Comparison of ENCODE assay signal across 1 cellular context in the genomic region with DNA sequence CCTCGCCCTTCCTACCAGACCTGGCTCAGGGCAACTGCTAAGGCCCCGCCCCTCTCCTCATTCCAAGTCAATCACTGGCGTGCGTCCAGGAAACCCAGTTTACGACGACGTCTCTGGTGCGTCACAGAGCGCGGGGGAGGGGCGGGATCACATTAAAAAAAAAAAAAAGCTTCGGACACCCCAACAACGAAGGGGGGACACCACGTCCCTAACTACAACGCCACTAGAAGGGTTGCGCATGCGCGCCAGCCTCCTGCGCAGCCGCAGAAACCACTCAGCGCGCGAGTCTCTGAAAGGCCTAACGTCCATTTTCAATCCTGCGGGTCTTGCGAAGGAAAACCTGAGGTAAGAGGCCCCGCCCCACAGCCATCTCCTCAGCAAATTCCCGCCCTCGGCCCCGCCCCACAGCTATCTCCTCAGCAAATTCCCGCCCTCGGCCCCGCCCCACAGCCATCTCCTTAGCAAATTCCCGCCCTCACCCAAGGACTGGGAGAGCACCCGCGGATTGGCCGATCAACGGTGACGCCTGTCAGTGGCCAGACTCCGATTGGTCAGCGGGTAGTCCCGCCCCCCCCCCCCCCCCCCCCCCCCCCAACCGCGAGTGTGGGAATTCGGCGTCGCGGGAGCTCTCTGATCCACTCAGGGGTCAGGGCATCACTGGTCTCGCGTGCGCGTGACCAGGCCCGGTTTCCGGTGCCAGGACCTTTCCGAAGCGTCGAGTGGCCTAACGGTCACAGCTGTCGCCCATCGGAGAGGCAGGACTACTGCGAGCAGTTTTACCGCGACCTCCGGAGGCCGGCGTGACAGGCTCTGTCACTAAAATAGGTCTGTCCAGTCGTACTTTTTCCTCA.
TF ChIP-seq lines count a peak whose summit lies in the region.

A gene with protein sequence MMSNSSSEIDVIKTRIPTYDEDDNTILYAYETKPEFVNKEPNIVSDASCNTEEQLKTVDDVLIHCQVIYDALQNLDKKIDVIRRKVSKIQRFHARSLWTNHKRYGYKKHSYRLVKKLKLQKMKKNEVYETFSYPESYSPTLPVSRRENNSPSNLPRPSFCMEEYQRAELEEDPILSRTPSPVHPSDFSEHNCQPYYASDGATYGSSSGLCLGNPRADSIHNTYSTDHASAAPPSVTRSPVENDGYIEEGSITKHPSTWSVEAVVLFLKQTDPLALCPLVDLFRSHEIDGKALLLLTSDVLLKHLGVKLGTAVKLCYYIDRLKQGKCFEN (plus strand): TSS at position 638 of the 851 bp plus-strand sequence. CDS start 6,694 bp downstream, outside the sequence.

TF ChIP-seq in SK-N-SH, 30 proteins besides CTCF, POLR2A, EP300 and RAD21 (continued from another document):
- TF ChIP-seq, protein P1, sequence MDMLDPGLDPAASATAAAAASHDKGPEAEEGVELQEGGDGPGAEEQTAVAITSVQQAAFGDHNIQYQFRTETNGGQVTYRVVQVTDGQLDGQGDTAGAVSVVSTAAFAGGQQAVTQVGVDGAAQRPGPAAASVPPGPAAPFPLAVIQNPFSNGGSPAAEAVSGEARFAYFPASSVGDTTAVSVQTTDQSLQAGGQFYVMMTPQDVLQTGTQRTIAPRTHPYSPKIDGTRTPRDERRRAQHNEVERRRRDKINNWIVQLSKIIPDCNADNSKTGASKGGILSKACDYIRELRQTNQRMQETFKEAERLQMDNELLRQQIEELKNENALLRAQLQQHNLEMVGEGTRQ (IDR thresholded peaks at IDR 0.05; ENCODE audit: borderline replicate concordance, low read depth, low read length) = no peak
- no peak for TF ChIP-seq FOXJ3 (CRISPR knock-in tag; IDR thresholded peaks at IDR 0.05)
- no peak for TF ChIP-seq EZH2phosphoT487 (IDR thresholded peaks at IDR 0.05; ENCODE audit: borderline replicate concordance, low read depth)
- TF ChIP-seq, protein P2, sequence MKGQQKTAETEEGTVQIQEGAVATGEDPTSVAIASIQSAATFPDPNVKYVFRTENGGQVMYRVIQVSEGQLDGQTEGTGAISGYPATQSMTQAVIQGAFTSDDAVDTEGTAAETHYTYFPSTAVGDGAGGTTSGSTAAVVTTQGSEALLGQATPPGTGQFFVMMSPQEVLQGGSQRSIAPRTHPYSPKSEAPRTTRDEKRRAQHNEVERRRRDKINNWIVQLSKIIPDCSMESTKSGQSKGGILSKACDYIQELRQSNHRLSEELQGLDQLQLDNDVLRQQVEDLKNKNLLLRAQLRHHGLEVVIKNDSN (IDR thresholded peaks at IDR 0.05; ENCODE audit: borderline replicate concordance, low read depth) = no peak
- TF ChIP-seq, protein P3, sequence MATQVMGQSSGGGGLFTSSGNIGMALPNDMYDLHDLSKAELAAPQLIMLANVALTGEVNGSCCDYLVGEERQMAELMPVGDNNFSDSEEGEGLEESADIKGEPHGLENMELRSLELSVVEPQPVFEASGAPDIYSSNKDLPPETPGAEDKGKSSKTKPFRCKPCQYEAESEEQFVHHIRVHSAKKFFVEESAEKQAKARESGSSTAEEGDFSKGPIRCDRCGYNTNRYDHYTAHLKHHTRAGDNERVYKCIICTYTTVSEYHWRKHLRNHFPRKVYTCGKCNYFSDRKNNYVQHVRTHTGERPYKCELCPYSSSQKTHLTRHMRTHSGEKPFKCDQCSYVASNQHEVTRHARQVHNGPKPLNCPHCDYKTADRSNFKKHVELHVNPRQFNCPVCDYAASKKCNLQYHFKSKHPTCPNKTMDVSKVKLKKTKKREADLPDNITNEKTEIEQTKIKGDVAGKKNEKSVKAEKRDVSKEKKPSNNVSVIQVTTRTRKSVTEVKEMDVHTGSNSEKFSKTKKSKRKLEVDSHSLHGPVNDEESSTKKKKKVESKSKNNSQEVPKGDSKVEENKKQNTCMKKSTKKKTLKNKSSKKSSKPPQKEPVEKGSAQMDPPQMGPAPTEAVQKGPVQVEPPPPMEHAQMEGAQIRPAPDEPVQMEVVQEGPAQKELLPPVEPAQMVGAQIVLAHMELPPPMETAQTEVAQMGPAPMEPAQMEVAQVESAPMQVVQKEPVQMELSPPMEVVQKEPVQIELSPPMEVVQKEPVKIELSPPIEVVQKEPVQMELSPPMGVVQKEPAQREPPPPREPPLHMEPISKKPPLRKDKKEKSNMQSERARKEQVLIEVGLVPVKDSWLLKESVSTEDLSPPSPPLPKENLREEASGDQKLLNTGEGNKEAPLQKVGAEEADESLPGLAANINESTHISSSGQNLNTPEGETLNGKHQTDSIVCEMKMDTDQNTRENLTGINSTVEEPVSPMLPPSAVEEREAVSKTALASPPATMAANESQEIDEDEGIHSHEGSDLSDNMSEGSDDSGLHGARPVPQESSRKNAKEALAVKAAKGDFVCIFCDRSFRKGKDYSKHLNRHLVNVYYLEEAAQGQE (IDR thresholded peaks at IDR 0.05; ENCODE audit: low read depth, low read length) = no peak
- TF ChIP-seq RCOR1 (IDR thresholded peaks at IDR 0.05; ENCODE audit: low read length) = no peak
- TF ChIP-seq FOXM1 (IDR thresholded peaks at IDR 0.05; ENCODE audit: low read depth) = no peak
- no peak for TF ChIP-seq ELF1 (IDR thresholded peaks at IDR 0.05)
- TF ChIP-seq TEAD4 (IDR thresholded peaks at IDR 0.05; ENCODE audit: borderline replicate concordance, insufficient read depth) = no peak
- TF ChIP-seq, protein P4, sequence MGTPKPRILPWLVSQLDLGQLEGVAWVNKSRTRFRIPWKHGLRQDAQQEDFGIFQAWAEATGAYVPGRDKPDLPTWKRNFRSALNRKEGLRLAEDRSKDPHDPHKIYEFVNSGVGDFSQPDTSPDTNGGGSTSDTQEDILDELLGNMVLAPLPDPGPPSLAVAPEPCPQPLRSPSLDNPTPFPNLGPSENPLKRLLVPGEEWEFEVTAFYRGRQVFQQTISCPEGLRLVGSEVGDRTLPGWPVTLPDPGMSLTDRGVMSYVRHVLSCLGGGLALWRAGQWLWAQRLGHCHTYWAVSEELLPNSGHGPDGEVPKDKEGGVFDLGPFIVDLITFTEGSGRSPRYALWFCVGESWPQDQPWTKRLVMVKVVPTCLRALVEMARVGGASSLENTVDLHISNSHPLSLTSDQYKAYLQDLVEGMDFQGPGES (IDR thresholded peaks at IDR 0.05; ENCODE audit: low read depth, low read length) = no peak
- TF ChIP-seq RFX5 (IDR thresholded peaks at IDR 0.05; ENCODE audit: low read length) = peak; percentile 90
- no peak; the same call in 1 of the 2 replicates for TF ChIP-seq SIN3A (IDR thresholded peaks at IDR 0.05; ENCODE audit: borderline replicate concordance, low read depth, low read length)
- TF ChIP-seq SMC3 (IDR thresholded peaks at IDR 0.05; ENCODE audit: low read depth, low read length) = no peak
- no peak for TF ChIP-seq MEF2A (IDR thresholded peaks at IDR 0.05; ENCODE audit: borderline replicate concordance, low read depth)
- TF ChIP-seq, protein P5, sequence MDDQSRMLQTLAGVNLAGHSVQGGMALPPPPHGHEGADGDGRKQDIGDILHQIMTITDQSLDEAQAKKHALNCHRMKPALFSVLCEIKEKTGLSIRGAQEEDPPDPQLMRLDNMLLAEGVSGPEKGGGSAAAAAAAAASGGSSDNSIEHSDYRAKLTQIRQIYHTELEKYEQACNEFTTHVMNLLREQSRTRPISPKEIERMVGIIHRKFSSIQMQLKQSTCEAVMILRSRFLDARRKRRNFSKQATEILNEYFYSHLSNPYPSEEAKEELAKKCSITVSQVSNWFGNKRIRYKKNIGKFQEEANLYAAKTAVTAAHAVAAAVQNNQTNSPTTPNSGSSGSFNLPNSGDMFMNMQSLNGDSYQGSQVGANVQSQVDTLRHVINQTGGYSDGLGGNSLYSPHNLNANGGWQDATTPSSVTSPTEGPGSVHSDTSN (IDR thresholded peaks at IDR 0.05) = 0 out of 2 replicates have a peak, but pooled peaks have one; percentile 24
- TF ChIP-seq, protein P6, sequence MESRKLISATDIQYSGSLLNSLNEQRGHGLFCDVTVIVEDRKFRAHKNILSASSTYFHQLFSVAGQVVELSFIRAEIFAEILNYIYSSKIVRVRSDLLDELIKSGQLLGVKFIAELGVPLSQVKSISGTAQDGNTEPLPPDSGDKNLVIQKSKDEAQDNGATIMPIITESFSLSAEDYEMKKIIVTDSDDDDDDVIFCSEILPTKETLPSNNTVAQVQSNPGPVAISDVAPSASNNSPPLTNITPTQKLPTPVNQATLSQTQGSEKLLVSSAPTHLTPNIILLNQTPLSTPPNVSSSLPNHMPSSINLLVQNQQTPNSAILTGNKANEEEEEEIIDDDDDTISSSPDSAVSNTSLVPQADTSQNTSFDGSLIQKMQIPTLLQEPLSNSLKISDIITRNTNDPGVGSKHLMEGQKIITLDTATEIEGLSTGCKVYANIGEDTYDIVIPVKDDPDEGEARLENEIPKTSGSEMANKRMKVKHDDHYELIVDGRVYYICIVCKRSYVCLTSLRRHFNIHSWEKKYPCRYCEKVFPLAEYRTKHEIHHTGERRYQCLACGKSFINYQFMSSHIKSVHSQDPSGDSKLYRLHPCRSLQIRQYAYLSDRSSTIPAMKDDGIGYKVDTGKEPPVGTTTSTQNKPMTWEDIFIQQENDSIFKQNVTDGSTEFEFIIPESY (IDR thresholded peaks at IDR 0.05; ENCODE audit: borderline replicate concordance, low read depth) = 0 out of 2 replicates have a peak, but pooled peaks have one; percentile 31
- 0 out of 2 replicates have a peak, but pooled peaks have one; percentile 18 for TF ChIP-seq NFIC (IDR thresholded peaks at IDR 0.05; ENCODE audit: borderline replicate concordance)
- no peak for TF ChIP-seq TCF12 (IDR thresholded peaks at IDR 0.05)
- peak; percentile 49; the same call in 1 of the 2 replicates for TF ChIP-seq YY1 (IDR thresholded peaks at IDR 0.05; ENCODE audit: low read depth)
